In the genomic region with DNA sequence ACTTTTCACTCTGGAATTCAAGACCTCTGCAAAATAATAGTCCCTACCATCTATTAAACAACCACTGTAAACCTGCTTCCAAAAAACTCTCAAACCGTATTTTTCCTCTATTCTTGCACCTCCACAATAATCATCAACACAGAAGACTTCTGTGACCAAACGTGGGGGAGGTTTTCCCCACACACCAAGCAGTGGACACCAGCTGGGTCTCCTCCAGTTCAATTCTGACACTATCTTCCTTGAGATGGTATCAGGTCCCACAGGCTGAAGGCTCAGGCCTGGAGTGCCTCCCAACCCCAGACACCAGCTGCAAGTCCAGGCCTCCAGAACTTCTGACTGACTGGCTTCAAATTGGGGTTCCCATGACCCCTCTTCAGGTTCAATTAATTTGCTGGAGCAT, we compare ENCODE assay signal across 20 cellular contexts.
DNase-seq lines count a peak whose midpoint lies in the region; ATAC-seq, FAIRE-seq and TF ChIP-seq lines count a peak whose summit lies in the region.
"Had no signal": no experiment of that assay in that cellular context is flagged by ENCODE, and none has a peak within 500 bp of the region (broad histone marks: within the 10 kb centered on the region; RNA-seq: fewer than 3 reads in every experiment).

No MANE protein-coding gene starts in this region.

- H3K9me3 Mint-ChIP-seq in Caco-2 (ENCODE audit: unreplicated experiment) (no peaks in the 10 kb centered on the region), astrocyte (ENCODE audit: unreplicated experiment) (peaks cover 2% of the 10 kb centered on the region)
- H3K9me3 Mint-ChIP-seq: CD8-positive, alpha-beta T cell; IgD-negative memory B cell had no signal

- H3K9me3 ChIP-seq in Caco-2 = no peaks in the 10 kb centered on the region
- no peaks in the 10 kb centered on the region for H3K9me3 ChIP-seq in PC-9 (ENCODE audit: insufficient read depth, low read depth)
- no peaks in the 10 kb centered on the region for H3K9me3 ChIP-seq in astrocyte (ENCODE audit: insufficient read depth, low read depth, low read length)
- no peaks in the 10 kb centered on the region for H3K9me3 ChIP-seq in mesenchymal stem cell (ENCODE audit: control insufficient read depth, low read length)
- no peaks in the 10 kb centered on the region for H3K9me3 ChIP-seq in upper lobe of left lung
- H3K9me3 ChIP-seq: BLaER1 treated with 17β-estradiol and CSF1 and Interleukin-3, amounts not matched to agents 10 nM and 100 nM had no signal

- H3K36me3 Mint-ChIP-seq in Caco-2 (ENCODE audit: insufficient read depth, unreplicated experiment) = no peaks in the 10 kb centered on the region
- H3K36me3 Mint-ChIP-seq in astrocyte (ENCODE audit: low read depth, unreplicated experiment) = no peaks in the 10 kb centered on the region
- H3K36me3 Mint-ChIP-seq: CD8-positive, alpha-beta T cell; IgD-negative memory B cell had no signal

- H4K20me1 ChIP-seq in PC-9 (ENCODE audit: insufficient read depth) (no peaks in the 10 kb centered on the region), astrocyte (ENCODE audit: insufficient read depth, low read length) (no peaks in the 10 kb centered on the region)
- H4K20me1 ChIP-seq: BLaER1 treated with 17β-estradiol and CSF1 and Interleukin-3, amounts not matched to agents 10 nM and 100 nM had no signal

- H2AFZ ChIP-seq in PC-9 (peak overlapping the region; percentile 31; the same call in 1 of the 2 replicates), astrocyte (ENCODE audit: low read depth, low read length) (peak overlapping the region; percentile 10), mesenchymal stem cell (ENCODE audit: low read depth, low read length) (no peak overlapping the region)
- H2AFZ ChIP-seq: GM23248 had no signal

- peak overlapping the region; percentile 73 for H2AK5ac ChIP-seq in mesenchymal stem cell (ENCODE audit: low read length, severe bottlenecking)

- H3K27me3 ChIP-seq in Caco-2 (replicated peaks; ENCODE audit: control insufficient read depth, insufficient read depth, low read length) (no peaks in the 10 kb centered on the region), PC-9 (ENCODE audit: insufficient read depth, low read depth) (no peaks in the 10 kb centered on the region), astrocyte (ENCODE audit: insufficient read depth, low read length) (no peaks in the 10 kb centered on the region), mesenchymal stem cell (ENCODE audit: control insufficient read depth in 1 of 2, insufficient read depth in 1 of 2, low read length in 2 of 2) (no peaks in the 10 kb centered on the region), upper lobe of left lung (no peaks in the 10 kb centered on the region)
- H3K27me3 ChIP-seq: BLaER1 treated with 17β-estradiol and CSF1 and Interleukin-3, amounts not matched to agents 10 nM and 100 nM had no signal

- H3K23ac ChIP-seq in mesenchymal stem cell (ENCODE audit: low read length in 2 of 2) = no peak overlapping the region

- H3K27me3 Mint-ChIP-seq in Caco-2 (ENCODE audit: insufficient read depth, unreplicated experiment) (no peaks in the 10 kb centered on the region), astrocyte (ENCODE audit: low read depth, unreplicated experiment) (no peaks in the 10 kb centered on the region)
- H3K27me3 Mint-ChIP-seq: IgD-negative memory B cell had no signal

- no peak for ATAC-seq in GM18870 (IDR thresholded peaks at IDR 0.05; ENCODE audit: unreplicated experiment)
- ATAC-seq in upper lobe of left lung (ENCODE audit: low FRiP score in 2 of 2) = no peak
- ATAC-seq: CD8-positive, alpha-beta T cell; HepG2 had no signal

- intact Hi-C loops in Caco-2 (cut with micrococcal nuclease; ENCODE audit: unreplicated experiment) = no loop called here
- intact Hi-C loops in PC-9 (cut with micrococcal nuclease; ENCODE audit: unreplicated experiment) = loop anchor here (2.0 kb wide), 1 partner anchor 58 kb away; no protein-coding TSS in a partner anchor

- TF ChIP-seq POLR2A in upper lobe of left lung (IDR thresholded peaks at IDR 0.05) = no peak

- H3K4me3 ChIP-seq in Caco-2 (ENCODE audit: low read depth, low read length) = no peak overlapping the region
- no peak overlapping the region for H3K4me3 ChIP-seq in PC-9
- H3K4me3 ChIP-seq in astrocyte (ENCODE audit: insufficient read depth, low read depth, low read length) = no peak overlapping the region
- no peak overlapping the region for H3K4me3 ChIP-seq in mesenchymal stem cell (ENCODE audit: insufficient read depth in 1 of 2, low read depth in 1 of 2, low read length in 2 of 2)
- H3K4me3 ChIP-seq in upper lobe of left lung = no peak overlapping the region
- H3K4me3 ChIP-seq: BLaER1 treated with 17β-estradiol and CSF1 and Interleukin-3, amounts not matched to agents 10 nM and 100 nM; GM23248 had no signal

- H3K4me3 Mint-ChIP-seq in Caco-2 (ENCODE audit: unreplicated experiment) (no peak overlapping the region), astrocyte (ENCODE audit: unreplicated experiment) (no peak overlapping the region)
- H3K4me3 Mint-ChIP-seq: B cell; CD8-positive, alpha-beta T cell; IgD-negative memory B cell had no signal

- no peak overlapping the region for H2BK5ac ChIP-seq in mesenchymal stem cell (ENCODE audit: low read depth, low read length, poor library complexity, severe bottlenecking)

- H3K27ac Mint-ChIP-seq in Caco-2 (ENCODE audit: unreplicated experiment) (peak overlapping the region; percentile 32), astrocyte (ENCODE audit: unreplicated experiment) (no peak overlapping the region)
- H3K27ac Mint-ChIP-seq: B cell; CD8-positive, alpha-beta T cell; IgD-negative memory B cell had no signal

- H3K4me1 ChIP-seq in Caco-2 = no peaks in the 10 kb centered on the region
- H3K4me1 ChIP-seq in PC-9 (replicated peaks; ENCODE audit: insufficient read depth) = peaks cover 18% of the 10 kb centered on the region; the same call in 1 of the 2 replicates
- peaks cover 6% of the 10 kb centered on the region for H3K4me1 ChIP-seq in astrocyte (ENCODE audit: insufficient read depth, low read length)
- H3K4me1 ChIP-seq in mesenchymal stem cell (ENCODE audit: control insufficient read depth, insufficient read depth, low read depth, low read length) = peaks cover 2% of the 10 kb centered on the region
- no peaks in the 10 kb centered on the region for H3K4me1 ChIP-seq in upper lobe of left lung

- no peak for TF ChIP-seq CTCF in Caco-2 (IDR thresholded peaks at IDR 0.05; ENCODE audit: insufficient read depth in 1 of 2, low read depth in 1 of 2, low read length in 1 of 2, severe bottlenecking in 1 of 2, unreplicated experiment in 1 of 2)
- no peak for TF ChIP-seq CTCF in PC-9 (conservative IDR thresholded peaks at IDR 0.05)
- no peak for TF ChIP-seq CTCF in astrocyte (IDR thresholded peaks at IDR 0.05; ENCODE audit: insufficient read depth, low read depth, low read length)
- TF ChIP-seq CTCF in upper lobe of left lung (IDR thresholded peaks at IDR 0.05) = no peak

- H3K4me2 ChIP-seq in PC-9 = no peak overlapping the region
- no peak overlapping the region for H3K4me2 ChIP-seq in astrocyte (ENCODE audit: low read length)
- no peak overlapping the region for H3K4me2 ChIP-seq in mesenchymal stem cell (ENCODE audit: low read length, poor library complexity, severe bottlenecking)
- H3K4me2 ChIP-seq: BLaER1 treated with 17β-estradiol and CSF1 and Interleukin-3, amounts not matched to agents 10 nM and 100 nM had no signal

- DNase-seq in Caco-2 (no peak), PC-9 (no peak), astrocyte (ENCODE audit: low read depth) (no peak), mesenchymal stem cell (no peak), ecto neural progenitor cell (ENCODE audit: low spot score) (no peak), upper lobe of left lung (no peak)
- DNase-seq: 8988T; CD8-positive, alpha-beta T cell; DMS 273 treated with DMSO at 0.1 percent for 48 hours; GM23248; HCEC 1CT had no signal

- BruUV-seq in Caco-2 (replicated peaks; lab: Mats Ljungman, UMichigan) (no TSS peak), PC-9 (replicated peaks; lab: Mats Ljungman, UMichigan) (no TSS peak)

- H4K91ac ChIP-seq in mesenchymal stem cell (ENCODE audit: low read length) = no peak overlapping the region

- no peaks in the 10 kb centered on the region for H3K79me1 ChIP-seq in mesenchymal stem cell (replicated peaks; ENCODE audit: low read length, poor library complexity, severe bottlenecking)

- CTCF ChIA-PET in Caco-2 (lab: Charles Lee) (no interaction called here), PC-9 (lab: Charles Lee) (interaction anchor here (1.3 kb wide), 1 partner anchor 20 kb away, joined by 3 read pairs; no protein-coding TSS in a partner anchor)

- TF ChIP-seq EP300 in upper lobe of left lung (IDR thresholded peaks at IDR 0.05) = no peak

- no peak overlapping the region for H3K9ac ChIP-seq in astrocyte (ENCODE audit: low read length)
- H3K9ac ChIP-seq in mesenchymal stem cell (ENCODE audit: low read length) = no peak overlapping the region
- H3K9ac ChIP-seq: BLaER1 treated with 17β-estradiol and CSF1 and Interleukin-3, amounts not matched to agents 10 nM and 100 nM; GM23248 had no signal

- H3K9me2 ChIP-seq in PC-9 (ENCODE audit: insufficient read depth) = no peaks in the 10 kb centered on the region

- no peak overlapping the region for H3K14ac ChIP-seq in mesenchymal stem cell (ENCODE audit: low read length in 2 of 2)

- H3K18ac ChIP-seq in mesenchymal stem cell (ENCODE audit: low read depth in 1 of 2, low read length in 2 of 2) = no peak overlapping the region

- no peak overlapping the region for H2BK12ac ChIP-seq in mesenchymal stem cell (ENCODE audit: low read length in 2 of 2)

- no peak overlapping the region for H2BK15ac ChIP-seq in mesenchymal stem cell (ENCODE audit: low read depth, poor library complexity, severe bottlenecking)

- H3K27ac ChIP-seq in PC-9 (no peak overlapping the region), astrocyte (ENCODE audit: low read depth, low read length) (no peak overlapping the region), mesenchymal stem cell (ENCODE audit: low read length, poor library complexity, severe bottlenecking) (no peak overlapping the region), upper lobe of left lung (no peak overlapping the region)
- H3K27ac ChIP-seq: BLaER1 treated with 17β-estradiol and CSF1 and Interleukin-3, amounts not matched to agents 10 nM and 100 nM; GM23248 had no signal

- no peaks in the 10 kb centered on the region for H3F3A ChIP-seq in PC-9 (ENCODE audit: insufficient read depth, low read depth)

- POLR2A ChIA-PET in Caco-2 (lab: Charles Lee) (no interaction called here), PC-9 (lab: Charles Lee; ENCODE audit: unreplicated experiment) (interaction anchor here (0.6 to 0.9 kb wide), 5 partner anchors 27 to 1959 kb away, joined by 3 to 11 read pairs (median 5); no protein-coding TSS in a partner anchor)

- H3K4me1 Mint-ChIP-seq in Caco-2 (ENCODE audit: low read depth, unreplicated experiment) (no peaks in the 10 kb centered on the region), astrocyte (ENCODE audit: low read depth, unreplicated experiment) (peaks cover 19% of the 10 kb centered on the region)
- H3K4me1 Mint-ChIP-seq: B cell, IgD-negative memory B cell had no signal

- H3K36me3 ChIP-seq in Caco-2 (ENCODE audit: control insufficient read depth, insufficient read depth, low read length) (no peaks in the 10 kb centered on the region), PC-9 (ENCODE audit: low read depth) (no peaks in the 10 kb centered on the region), astrocyte (ENCODE audit: insufficient read depth, low read length) (no peaks in the 10 kb centered on the region), mesenchymal stem cell (ENCODE audit: control insufficient read depth in 1 of 2, insufficient read depth in 2 of 2, low read depth in 1 of 2, low read length in 2 of 2) (no peaks in the 10 kb centered on the region), upper lobe of left lung (no peaks in the 10 kb centered on the region)
- H3K36me3 ChIP-seq: BLaER1 treated with 17β-estradiol and CSF1 and Interleukin-3, amounts not matched to agents 10 nM and 100 nM had no signal

- H3K79me2 ChIP-seq in PC-9 (ENCODE audit: low read depth) (no peaks in the 10 kb centered on the region), astrocyte (ENCODE audit: insufficient read depth, low read length) (no peaks in the 10 kb centered on the region)

- WGBS in mesenchymal stem cell = 92% methylated on average over 2 of the region's 2 CpGs
- 81 to 82% methylated on average over 2 of the region's 2 CpGs for whole genome bisulfite sequencing in upper lobe of left lung, 2 donors

- H2BK120ac ChIP-seq in mesenchymal stem cell (ENCODE audit: low read depth, low read length) = no peak overlapping the region

- FAIRE-seq in astrocyte (lab: Jason Lieb, UNC) = no peak
- FAIRE-seq: G401.6, GM12891, H54, HepG2, HTR-8/SVneo had no signal

- H4K8ac ChIP-seq in mesenchymal stem cell (ENCODE audit: low read length) = no peak overlapping the region

- H3K4ac ChIP-seq in mesenchymal stem cell (ENCODE audit: low read depth in 1 of 2, low read length in 2 of 2) = no peak overlapping the region
